8 cellular contexts compared by ENCODE assay signal in the genomic region with DNA sequence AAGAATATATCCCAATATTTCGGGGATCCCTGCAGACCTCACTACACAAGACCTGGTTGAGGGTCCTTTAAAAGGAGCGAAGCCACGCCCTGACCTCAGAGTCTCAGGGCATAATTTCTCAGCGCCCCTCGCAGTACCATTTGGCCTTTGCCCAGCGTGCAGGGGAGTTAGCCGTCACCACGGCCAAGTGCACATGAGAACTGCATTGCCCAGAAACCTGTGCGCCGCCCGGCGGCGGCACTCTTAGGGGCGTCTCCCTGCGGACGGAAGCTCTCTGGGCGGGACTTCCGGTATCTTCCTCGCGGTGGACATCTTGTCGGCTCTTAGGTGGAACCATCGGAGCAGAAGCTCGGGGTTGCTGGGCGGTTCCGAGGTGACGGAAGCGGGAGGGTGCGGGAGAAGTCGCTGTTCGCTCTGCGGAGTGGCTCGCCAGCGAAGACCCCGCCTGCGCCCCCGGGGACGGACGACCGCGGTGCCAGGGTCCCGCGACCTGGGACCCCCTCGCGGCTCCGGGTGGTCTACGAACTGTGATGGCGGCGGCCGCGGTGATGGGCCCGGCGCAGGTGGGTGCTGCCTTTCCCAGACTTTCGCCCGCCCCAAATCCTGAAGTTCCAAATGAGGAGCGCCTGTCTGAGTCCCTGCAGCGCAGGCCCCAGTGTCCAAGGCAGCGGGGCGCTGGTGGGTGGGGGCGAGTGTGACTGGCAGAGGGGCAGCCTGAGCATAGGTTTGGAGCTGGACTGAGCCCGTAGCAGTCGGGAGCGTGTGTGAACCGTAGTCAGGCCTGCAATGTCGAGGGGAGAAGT. TPM values are rescaled to one million over a fixed set of nuclear protein-coding genes. Genes with fewer than 3 reads are reported as not detected.
DNase-seq lines count a peak whose midpoint lies in the region; ATAC-seq and TF ChIP-seq lines count a peak whose summit lies in the region.

Gene ZNF134 (plus strand): TSS at position 302 of the 803 bp plus-strand sequence. CDS start 5,227 bp downstream, outside the sequence.

- no peaks in the 10 kb centered on the region for H4K20me1 ChIP-seq in DOHH2 (ENCODE audit: control insufficient read depth, insufficient read depth, low read depth, low read length)
- no peaks in the 10 kb centered on the region for H4K20me1 ChIP-seq in Loucy (ENCODE audit: insufficient read depth, low read length, poor library complexity, severe bottlenecking)

- H3K27me3 Mint-ChIP-seq in neural crest cell (ENCODE audit: low read depth), result no peaks in the 10 kb centered on the region

- intact Hi-C loops in stomach (cut with DNase I; ENCODE audit: low total_unique reads), result no loop called here

- DNase-seq in SIG-M5 (lab: John Stamatoyannopoulos, UW), result peak; percentile 21
- DNase-seq in activated gamma-delta T cell (lab: John Stamatoyannopoulos, UW), result peak; percentile 58
- DNase-seq in foreskin keratinocyte, result peak; percentile 59 to 70
- DNase-seq in neural crest cell (ENCODE audit: low read depth, low spot score), result peak; percentile 87
- peak; percentile 93 for DNase-seq in stomach

- no peaks in the 10 kb centered on the region for H3K27me3 ChIP-seq in DOHH2 (ENCODE audit: control insufficient read depth, low read length)
- no peaks in the 10 kb centered on the region for H3K27me3 ChIP-seq in Loucy (ENCODE audit: insufficient read depth, low read length, poor library complexity, severe bottlenecking)
- no peaks in the 10 kb centered on the region for H3K27me3 ChIP-seq in foreskin keratinocyte
- no peaks in the 10 kb centered on the region for H3K27me3 ChIP-seq in stomach

- H3K4me3 ChIP-seq in DOHH2 (ENCODE audit: low read length), result peak within 1 kb of the TSS; percentile 92
- peak within 1 kb of the TSS; percentile 94 for H3K4me3 ChIP-seq in Loucy (ENCODE audit: low read length, poor library complexity, severe bottlenecking)
- H3K4me3 ChIP-seq in stomach, result peak within 1 kb of the TSS; percentile 93 to 100 (median 96)

- peaks cover 22% of the 10 kb centered on the region for H3K4me1 Mint-ChIP-seq in neural crest cell

- H2AFZ ChIP-seq in Loucy (ENCODE audit: low read length), result peak within 1 kb of the TSS; percentile 94

- 2 to 18% (median 2%) methylated on average over 9 to 64 of the region's 64 CpGs for WGBS in stomach, 5 donors

- H3K9me3 Mint-ChIP-seq in neural crest cell, result peaks cover 34% of the 10 kb centered on the region

- TF ChIP-seq CTCF in DOHH2 (IDR thresholded peaks at IDR 0.05; ENCODE audit: low read depth, low read length, poor library complexity, severe bottlenecking) (no peak), Loucy (conservative IDR thresholded peaks at IDR 0.05; ENCODE audit: low read length) (no peak), foreskin keratinocyte (conservative IDR thresholded peaks at IDR 0.05) (peak; percentile 29), neural crest cell (conservative IDR thresholded peaks at IDR 0.05) (no peak), stomach (IDR thresholded peaks at IDR 0.05) (peak in 1 of 7 experiments; percentile 51)

- H3K36me3 Mint-ChIP-seq in neural crest cell (ENCODE audit: low read depth), result peaks cover 58% of the 10 kb centered on the region

- peak within 1 kb of the TSS; percentile 97 for H3K4me3 Mint-ChIP-seq in neural crest cell

- H3K9me3 ChIP-seq in DOHH2 (ENCODE audit: control insufficient read depth, insufficient read depth, low read length) (peaks cover 60% of the 10 kb centered on the region), Loucy (ENCODE audit: insufficient read depth, low read depth, low read length) (peaks cover 45% of the 10 kb centered on the region; the same call in 1 of the 2 replicates), stomach (peaks cover 45 to 73% (median 61%) of the 10 kb centered on the region in 4 donors)

- no peak for TF ChIP-seq EP300 in stomach (IDR thresholded peaks at IDR 0.05)

- ATAC-seq in GM21825 (IDR thresholded peaks at IDR 0.05; ENCODE audit: unreplicated experiment) (peak; percentile 95), foreskin keratinocyte (peak; percentile 97)

- H3K9ac ChIP-seq in Loucy (ENCODE audit: low read depth, low read length, poor library complexity, severe bottlenecking), result peak within 1 kb of the TSS; percentile 87

- H3K36me3 ChIP-seq in DOHH2 (ENCODE audit: control insufficient read depth, low read length) (peaks cover 29% of the 10 kb centered on the region), Loucy (ENCODE audit: insufficient read depth, low read length) (peaks cover 29% of the 10 kb centered on the region), stomach (peaks cover 34 to 44% (median 38%) of the 10 kb centered on the region in 4 donors)

- no peaks in the 10 kb centered on the region for H3K79me2 ChIP-seq in DOHH2 (ENCODE audit: control insufficient read depth, low read length)
- H3K79me2 ChIP-seq in Loucy (ENCODE audit: insufficient read depth, low read length), result peaks cover 51% of the 10 kb centered on the region

- H3K4me1 ChIP-seq in DOHH2 (ENCODE audit: control insufficient read depth, low read length), result peaks cover 14% of the 10 kb centered on the region
- peaks cover 11% of the 10 kb centered on the region for H3K4me1 ChIP-seq in Loucy (ENCODE audit: insufficient read depth, low read length, poor library complexity, severe bottlenecking)
- H3K4me1 ChIP-seq in foreskin keratinocyte, result no peaks in the 10 kb centered on the region
- H3K4me1 ChIP-seq in stomach, result peaks cover 4 to 20% (median 11%) of the 10 kb centered on the region in 4 donors

- H3K27ac ChIP-seq in DOHH2 (ENCODE audit: low read depth, low read length), result no peak within 1 kb of the TSS
- H3K27ac ChIP-seq in foreskin keratinocyte, result peak within 1 kb of the TSS; percentile 69
- H3K27ac ChIP-seq in stomach, result peak within 1 kb of the TSS; percentile 54 to 80 (median 73)

- no peak for TF ChIP-seq POLR2A in stomach (IDR thresholded peaks at IDR 0.05)

- peak within 1 kb of the TSS; percentile 85 for H3K4me2 ChIP-seq in DOHH2 (ENCODE audit: low read length)
- H3K4me2 ChIP-seq in Loucy (ENCODE audit: low read depth, low read length, poor library complexity, severe bottlenecking), result peak within 1 kb of the TSS; percentile 78

- H3K9me2 ChIP-seq in DOHH2 (replicated peaks; ENCODE audit: control insufficient read depth, low read length), result no peaks in the 10 kb centered on the region
- H3K9me2 ChIP-seq in Loucy (replicated peaks; ENCODE audit: low read depth, low read length), result no peaks in the 10 kb centered on the region

- H3F3A ChIP-seq in DOHH2 (ENCODE audit: control insufficient read depth, insufficient read depth), result no peaks in the 10 kb centered on the region
- H3F3A ChIP-seq in Loucy (ENCODE audit: low read depth), result no peaks in the 10 kb centered on the region

- H3K27ac Mint-ChIP-seq in neural crest cell (ENCODE audit: unreplicated experiment), result peak within 1 kb of the TSS; percentile 94

RNA-seq across cellular contexts. Expression of gene ZNF134, which starts in this region (rescaled TPM):
- 13.2 and 14.9 TPM in 2 replicates for total RNA-seq in foreskin keratinocyte
- polyA plus RNA-seq in foreskin keratinocyte, result 4.0 and 4.5 TPM in 2 replicates
- total RNA-seq in neural crest cell, result 31.7 and 32.1 TPM in 2 replicates
- total RNA-seq in stomach, result 10 to 100 TPM in 4 of 5 donors, 1 to 10 TPM in 1; 6.2 to 21.7 (median 11.6) TPM
- polyA plus RNA-seq in stomach, result 1 to 10 TPM; 3.8 to 5.0 (median 4.2) TPM

Comparison
In these comparisons a context has a peak if more than half of its experiments do, and no peak if none do; other contexts are left out.
1. DNase-seq: peak in every context shown above with its lines; median percentile 93 in stomach; 87 in neural crest cell; 64 in foreskin keratinocyte; 58 in activated gamma-delta T cell; 21 in SIG-M5.